ENCODE assay signal across 13 cellular contexts in the genomic region with DNA sequence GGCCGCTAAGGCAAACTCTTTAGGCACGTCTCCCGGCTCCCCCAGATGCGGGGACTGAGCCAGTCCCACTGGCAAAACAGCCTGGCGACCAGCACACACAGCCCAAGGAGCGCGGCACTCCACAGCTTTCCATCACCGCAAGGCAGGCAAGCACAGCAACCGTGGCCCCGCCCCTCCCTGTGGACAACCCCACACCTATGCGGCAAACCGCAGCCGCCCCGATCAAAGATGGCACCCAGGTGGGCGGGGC. TPM values are rescaled to one million over a fixed set of nuclear protein-coding genes. Genes with fewer than 3 reads are reported as not detected.
DNase-seq lines count a peak whose midpoint lies in the region; ATAC-seq and TF ChIP-seq lines count a peak whose summit lies in the region.
"Had no signal": no experiment of that assay in that cellular context is flagged by ENCODE, and none has a peak within 500 bp of the region (broad histone marks: within the 10 kb centered on the region; RNA-seq: fewer than 3 reads in every experiment).

No MANE protein-coding gene starts in this region.

- peaks cover 37% of the 10 kb centered on the region for H3K9me3 Mint-ChIP-seq in activated T-cell treated with anti-CD3 and anti-CD28 coated beads, Interleukin-2, amount 50 U/mL, for 4 hours

- intact Hi-C loops in ascending aorta (cut with DNase I) (loop anchor here (2.0 to 10.0 kb wide), 5 partner anchors 436 to 1260 kb away; partner anchors contain the start of genes ZNF444, ZNF460, ZNF583 and ZSCAN18), left lung (cut with DNase I) (no loop called here)

- peak overlapping the region; percentile 86 to 95 for H3K27ac ChIP-seq in ascending aorta
- peak overlapping the region; percentile 51 to 85 for H3K27ac ChIP-seq in left lung
- peak overlapping the region; percentile 51 for H3K27ac ChIP-seq in skeletal muscle tissue (ENCODE audit: low read depth, low read length)
- H3K27ac ChIP-seq: hepatocyte had no signal

- H3K4me3 ChIP-seq in GM08714 (ENCODE audit: low read length) (peak overlapping the region; percentile 48; the same call in 1 of the 2 replicates), ascending aorta (peak overlapping the region; percentile 57 to 66), left lung (peak overlapping the region; percentile 35 to 37), skeletal muscle tissue (ENCODE audit: low read length in 3 of 3) (peak overlapping the region; percentile 66 to 69 (median 67))
- H3K4me3 ChIP-seq: hepatocyte had no signal

- no peaks in the 10 kb centered on the region for H3K4me1 Mint-ChIP-seq in activated T-cell treated with anti-CD3 and anti-CD28 coated beads, Interleukin-2, amount 50 U/mL, for 4 hours (ENCODE audit: low read depth)
- H3K4me1 Mint-ChIP-seq: CD8-positive, alpha-beta memory T cell had no signal

- H3K27me3 ChIP-seq in ascending aorta = no peaks in the 10 kb centered on the region
- peaks cover 0 to 51% of the 10 kb centered on the region in 2 donors for H3K27me3 ChIP-seq in left lung
- no peaks in the 10 kb centered on the region for H3K27me3 ChIP-seq in skeletal muscle tissue (ENCODE audit: control insufficient read depth in 3 of 3, insufficient read depth in 3 of 3, low read length in 3 of 3)
- H3K27me3 ChIP-seq: hepatocyte had no signal

- no peaks in the 10 kb centered on the region for H3K36me3 Mint-ChIP-seq in activated T-cell treated with anti-CD3 and anti-CD28 coated beads, Interleukin-2, amount 50 U/mL, for 4 hours (ENCODE audit: insufficient read depth)

- H3K27me3 Mint-ChIP-seq in activated T-cell treated with anti-CD3 and anti-CD28 coated beads, Interleukin-2, amount 50 U/mL, for 4 hours (ENCODE audit: low read depth) = peaks cover 22% of the 10 kb centered on the region

- peak overlapping the region in 2 of 3 donors; percentile 33 to 38 for H3K9ac ChIP-seq in skeletal muscle tissue (ENCODE audit: low read depth in 1 of 3, low read length in 3 of 3)

- TF ChIP-seq CTCF in ascending aorta (IDR thresholded peaks at IDR 0.05) = no peak
- TF ChIP-seq CTCF in left lung (IDR thresholded peaks at IDR 0.05) = no peak

- H3K4me1 ChIP-seq in ascending aorta (no peaks in the 10 kb centered on the region), left lung (no peaks in the 10 kb centered on the region), skeletal muscle tissue (ENCODE audit: control insufficient read depth in 3 of 3, insufficient read depth in 3 of 3, low read length in 3 of 3) (peaks cover 0 to 7% (median 4%) of the 10 kb centered on the region in 3 donors)

- no peak for DNase-seq in ascending aorta (ENCODE audit: low spot score in 2 of 2)
- DNase-seq in left lung = no peak
- DNase-seq in activated T-cell treated with anti-CD3 and anti-CD28 coated beads, Interleukin-2, amount 50 U/mL, for 4 hours = no peak
- DNase-seq: CD8-positive, alpha-beta memory T cell; NCI-H526 treated with DMSO at 0.1 percent for 48 hours; T-helper 1 cell had no signal

- H3K9me3 ChIP-seq in ascending aorta = no peaks in the 10 kb centered on the region
- H3K9me3 ChIP-seq in left lung = peaks cover 0 to 51% of the 10 kb centered on the region in 2 donors
- peaks cover 0 to 15% (median 5%) of the 10 kb centered on the region in 3 donors for H3K9me3 ChIP-seq in skeletal muscle tissue (ENCODE audit: control insufficient read depth in 3 of 3, low read length in 3 of 3)

- no peak overlapping the region for H3K4me3 Mint-ChIP-seq in activated T-cell treated with anti-CD3 and anti-CD28 coated beads, Interleukin-2, amount 50 U/mL, for 4 hours

- ATAC-seq in left lung (peak; percentile 70), HG03457 (IDR thresholded peaks at IDR 0.05; ENCODE audit: unreplicated experiment) (no peak), GM21825 (IDR thresholded peaks at IDR 0.05; ENCODE audit: unreplicated experiment) (no peak), GM18858 (IDR thresholded peaks at IDR 0.05; ENCODE audit: unreplicated experiment) (no peak)
- no peak for ATAC-seq in activated T-cell treated with anti-CD3 and anti-CD28 coated beads, Interleukin-2, amount 50 U/mL, for 4 hours

- no peaks in the 10 kb centered on the region for H3K36me3 ChIP-seq in ascending aorta
- H3K36me3 ChIP-seq in left lung = no peaks in the 10 kb centered on the region
- no peaks in the 10 kb centered on the region for H3K36me3 ChIP-seq in skeletal muscle tissue (ENCODE audit: control insufficient read depth in 3 of 3, insufficient read depth in 3 of 3, low read length in 3 of 3)

RNA-seq across cellular contexts. Expression of gene PEG3, which starts 1.9 kb away (rescaled TPM):
- total RNA-seq in ascending aorta (6.1 TPM), left lung (1 to 10 TPM; 6.3 to 6.9 TPM), skeletal muscle tissue (126 TPM)
- under 1 TPM; 0.11 to 0.27 (median 0.18) TPM for total RNA-seq in activated T-cell treated with anti-CD3 and anti-CD28 coated beads, Interleukin-2, amount 50 U/mL, for 4 hours
- total RNA-seq: CD8-positive, alpha-beta memory T cell; hepatocyte had no signal

RNA-seq across cellular contexts. Expression of gene ZIM2, which starts 1.9 kb away (rescaled TPM):
- total RNA-seq in ascending aorta = not detected
- total RNA-seq in left lung = under 1 TPM; 0.12 to 0.45 TPM
- total RNA-seq in skeletal muscle tissue = 12.0 TPM
- not detected for total RNA-seq in activated T-cell treated with anti-CD3 and anti-CD28 coated beads, Interleukin-2, amount 50 U/mL, for 4 hours
- total RNA-seq: CD8-positive, alpha-beta memory T cell; hepatocyte; naive thymus-derived CD8-positive, alpha-beta T cell had no signal

Comparison
In these comparisons a context has a peak if more than half of its experiments do, and no peak if none do; other contexts are left out.
1. RNA of gene PEG3, which starts 1.9 kb away (total RNA-seq): 126 TPM in skeletal muscle tissue (single experiment); 6.3 to 6.9 TPM in left lung, 6.1 TPM in ascending aorta (single experiment) and 0.11 to 0.27 TPM in activated T-cell treated with anti-CD3 and anti-CD28 coated beads, Interleukin-2, amount 50 U/mL, for 4 hours; every median in the first group is over 10 times any median in the second.
2. Peak in every context shown above with its lines, with median percentiles within 50 percentile points of each other: H3K4me3 ChIP-seq and H3K27ac ChIP-seq.